Comparison of ENCODE assay signal across 13 cellular contexts in genomic region chr1:95021085-95021484, GRCh38. TPM values are rescaled to one million over a fixed set of nuclear protein-coding genes. Genes with fewer than 3 reads are reported as not detected.
DNase-seq lines count a peak whose midpoint lies in the region; ATAC-seq, FAIRE-seq and TF ChIP-seq lines count a peak whose summit lies in the region.
"Had no signal": no experiment of that assay in that cellular context is flagged by ENCODE, and none has a peak within 500 bp of the region (broad histone marks: within the 10 kb centered on the region; RNA-seq: fewer than 3 reads in every experiment).

No MANE protein-coding gene starts in this region.

- peak overlapping the region; percentile 66 for H3K4me3 ChIP-seq in ACC112 (ENCODE audit: low read depth, low read length)
- H3K4me3 ChIP-seq in astrocyte (ENCODE audit: insufficient read depth, low read depth, low read length): no peak overlapping the region
- no peak overlapping the region for H3K4me3 ChIP-seq in gastrocnemius medialis

- ATAC-seq in gastrocnemius medialis: no peak
- ATAC-seq in HG02884 (IDR thresholded peaks at IDR 0.05; ENCODE audit: unreplicated experiment): no peak
- ATAC-seq: activated CD8-positive, alpha-beta T cell treated with anti-CD3 and anti-CD28 coated beads, Interleukin-2, amount 10 ng/mL, durations not matched to agents 7 days and 5 days had no signal

- no peak for TF ChIP-seq CTCF in astrocyte (IDR thresholded peaks at IDR 0.05; ENCODE audit: insufficient read depth, low read depth, low read length)
- TF ChIP-seq CTCF in gastrocnemius medialis (IDR thresholded peaks at IDR 0.05 in 4 of 5, conservative IDR thresholded peaks at IDR 0.05 in 1 of 5): no peak

- H3K9me3 ChIP-seq in astrocyte (ENCODE audit: insufficient read depth, low read depth, low read length) (peaks cover 4% of the 10 kb centered on the region), gastrocnemius medialis (no peaks in the 10 kb centered on the region)

- H3K4me1 ChIP-seq in ACC112 (ENCODE audit: control insufficient read depth, insufficient read depth, low read length, unreplicated experiment) (peaks cover 45% of the 10 kb centered on the region), astrocyte (ENCODE audit: insufficient read depth, low read length) (peaks cover 28% of the 10 kb centered on the region), gastrocnemius medialis (peaks cover 0 to 9% of the 10 kb centered on the region in 2 donors)

- H3K79me2 ChIP-seq in ACC112 (ENCODE audit: control insufficient read depth, insufficient read depth, low read length, unreplicated experiment) (no peaks in the 10 kb centered on the region), astrocyte (ENCODE audit: insufficient read depth, low read length) (no peaks in the 10 kb centered on the region)

- H3K27me3 ChIP-seq in ACC112 (ENCODE audit: insufficient read depth, low read length): no peaks in the 10 kb centered on the region
- H3K27me3 ChIP-seq in astrocyte (ENCODE audit: insufficient read depth, low read length): no peaks in the 10 kb centered on the region
- H3K27me3 ChIP-seq in gastrocnemius medialis: no peaks in the 10 kb centered on the region

- H3K36me3 Mint-ChIP-seq in astrocyte (ENCODE audit: low read depth, unreplicated experiment): peaks cover 9% of the 10 kb centered on the region
- peaks cover 3% of the 10 kb centered on the region for H3K36me3 Mint-ChIP-seq in activated CD4-positive, alpha-beta memory T cell treated with anti-CD3 and anti-CD28 coated beads for 36 hours

- H3K4me3 Mint-ChIP-seq in astrocyte (ENCODE audit: unreplicated experiment): no peak overlapping the region
- no peak overlapping the region for H3K4me3 Mint-ChIP-seq in activated CD4-positive, alpha-beta memory T cell treated with anti-CD3 and anti-CD28 coated beads for 36 hours
- H3K4me3 Mint-ChIP-seq: activated CD8-positive, alpha-beta T cell treated with anti-CD3 and anti-CD28 coated beads, Interleukin-2, amount 10 ng/mL, durations not matched to agents 7 days and 5 days; central memory CD8-positive, alpha-beta T cell had no signal

- intact Hi-C loops in gastrocnemius medialis (cut with DNase I; ENCODE audit: low total_unique reads): loop anchor here (5.0 to 10.0 kb wide), 4 partner anchors 39 to 159 kb away; partner anchors contain the start of gene CNN3
- intact Hi-C loops in activated CD4-positive, alpha-beta memory T cell treated with anti-CD3 and anti-CD28 coated beads for 36 hours (cut with micrococcal nuclease): no loop called here

- no peak for FAIRE-seq in astrocyte (lab: Jason Lieb, UNC)

- H3K4me2 ChIP-seq in astrocyte (ENCODE audit: low read length): peak overlapping the region; percentile 77

- CTCF ChIA-PET in activated CD4-positive, alpha-beta memory T cell treated with anti-CD3 and anti-CD28 coated beads for 36 hours (lab: Charles Lee): no interaction called here

- H3K9ac ChIP-seq in astrocyte (ENCODE audit: low read length): peak overlapping the region; percentile 48

- POLR2A ChIA-PET in activated CD4-positive, alpha-beta memory T cell treated with anti-CD3 and anti-CD28 coated beads for 36 hours (lab: Charles Lee): no interaction called here

- H2AFZ ChIP-seq in ACC112 (ENCODE audit: low read length, unreplicated experiment) (no peak overlapping the region), astrocyte (ENCODE audit: low read depth, low read length) (peak overlapping the region; percentile 1)

- no peaks in the 10 kb centered on the region for H4K20me1 ChIP-seq in astrocyte (ENCODE audit: insufficient read depth, low read length)

- H3K27ac ChIP-seq in ACC112 (ENCODE audit: low read depth, low read length): no peak overlapping the region
- H3K27ac ChIP-seq in astrocyte (ENCODE audit: low read depth, low read length): peak overlapping the region; percentile 91
- H3K27ac ChIP-seq in gastrocnemius medialis: peak overlapping the region; percentile 15 to 57 (median 42)

- TF ChIP-seq POLR2A in gastrocnemius medialis (IDR thresholded peaks at IDR 0.05): no peak

- H3K36me3 ChIP-seq in ACC112 (ENCODE audit: insufficient read depth, low read length) (peaks cover 8% of the 10 kb centered on the region), astrocyte (ENCODE audit: insufficient read depth, low read length) (no peaks in the 10 kb centered on the region), gastrocnemius medialis (peaks cover 0 to 11% of the 10 kb centered on the region in 2 donors)

- H3K4me1 Mint-ChIP-seq in astrocyte (ENCODE audit: low read depth, unreplicated experiment): peaks cover 57% of the 10 kb centered on the region
- no peaks in the 10 kb centered on the region for H3K4me1 Mint-ChIP-seq in activated CD4-positive, alpha-beta memory T cell treated with anti-CD3 and anti-CD28 coated beads for 36 hours (ENCODE audit: low read depth)

- H3K27ac Mint-ChIP-seq in astrocyte (ENCODE audit: unreplicated experiment): peak overlapping the region; percentile 28
- no peak overlapping the region for H3K27ac Mint-ChIP-seq in activated CD4-positive, alpha-beta memory T cell treated with anti-CD3 and anti-CD28 coated beads for 36 hours
- H3K27ac Mint-ChIP-seq: activated CD8-positive, alpha-beta T cell treated with anti-CD3 and anti-CD28 coated beads, Interleukin-2, amount 10 ng/mL, durations not matched to agents 7 days and 5 days had no signal

- no peaks in the 10 kb centered on the region for H3K27me3 Mint-ChIP-seq in astrocyte (ENCODE audit: low read depth, unreplicated experiment)
- no peaks in the 10 kb centered on the region for H3K27me3 Mint-ChIP-seq in activated CD4-positive, alpha-beta memory T cell treated with anti-CD3 and anti-CD28 coated beads for 36 hours
- H3K27me3 Mint-ChIP-seq: central memory CD8-positive, alpha-beta T cell had no signal

- H3K9me3 Mint-ChIP-seq in astrocyte (ENCODE audit: unreplicated experiment): peaks cover 4% of the 10 kb centered on the region
- H3K9me3 Mint-ChIP-seq in activated CD4-positive, alpha-beta memory T cell treated with anti-CD3 and anti-CD28 coated beads for 36 hours: no peaks in the 10 kb centered on the region
- H3K9me3 Mint-ChIP-seq: central memory CD8-positive, alpha-beta T cell had no signal

- in situ Hi-C loops in gastrocnemius medialis (cut with MboI; ENCODE audit: low sequenced_read_pairs in 4 of 4): no loop called here

- DNase-seq in astrocyte (ENCODE audit: low read depth) (peak; percentile 74), kidney glomerular epithelial cell (lab: John Stamatoyannopoulos, UW) (peak; percentile 16), gastrocnemius medialis (no peak), NCI-H2227 treated with DMSO at 0.1 percent for 48 hours (lab: John Stamatoyannopoulos, UW) (no peak)
- no peak for DNase-seq in stimulated activated CD8-positive, alpha-beta memory T cell treated with anti-CD3 and anti-CD28 coated beads, Interleukin-4, amount 100 ng/mL, for 48 hours
- DNase-seq in activated CD4-positive, alpha-beta memory T cell treated with anti-CD3 and anti-CD28 coated beads for 36 hours: no peak
- DNase-seq: activated CD8-positive, alpha-beta T cell treated with anti-CD3 and anti-CD28 coated beads, Interleukin-2, amount 10 ng/mL, durations not matched to agents 7 days and 5 days; activated gamma-delta T cell treated with Interleukin-2 at 50 U/mL for 16 hours; NCI-H1694 treated with DMSO at 0.1 percent for 48 hours; NCI-H526 treated with DMSO at 0.1 percent for 48 hours had no signal

RNA-seq across cellular contexts. Expression of gene ALG14, which starts 51.7 kb away (rescaled TPM):
- total RNA-seq in astrocyte (6.9 and 8.1 TPM in 2 replicates), gastrocnemius medialis (under 1 TPM; 0.24 to 0.97 (median 0.77) TPM)
- total RNA-seq in activated CD4-positive, alpha-beta memory T cell treated with anti-CD3 and anti-CD28 coated beads for 36 hours: 1 to 10 TPM; 4.3 to 4.4 TPM

Comparison
In these comparisons a context has a peak if more than half of its experiments do, and no peak if none do; other contexts are left out.
1. DNase-seq: peak in astrocyte (single experiment) and kidney glomerular epithelial cell (single experiment); none in gastrocnemius medialis (0 of 2), stimulated activated CD8-positive, alpha-beta memory T cell treated with anti-CD3 and anti-CD28 coated beads, Interleukin-4, amount 100 ng/mL, for 48 hours (single experiment), NCI-H2227 treated with DMSO at 0.1 percent for 48 hours (single experiment) and activated CD4-positive, alpha-beta memory T cell treated with anti-CD3 and anti-CD28 coated beads for 36 hours (single experiment).